ENCODE assay signal across 13 cellular contexts in genomic region chr3:143924522-143925381, GRCh38. TPM values are rescaled to one million over a fixed set of nuclear protein-coding genes. Genes with fewer than 3 reads are reported as not detected.
DNase-seq lines count a peak whose midpoint lies in the region; ATAC-seq and TF ChIP-seq lines count a peak whose summit lies in the region.
"Had no signal": no experiment of that assay in that cellular context is flagged by ENCODE, and none has a peak within 500 bp of the region (broad histone marks: within the 10 kb centered on the region; RNA-seq: fewer than 3 reads in every experiment).

No MANE protein-coding gene starts in this region.

- no peaks in the 10 kb centered on the region for H3K9me2 ChIP-seq in SK-N-SH

- intact Hi-C loops in posterior vena cava (cut with DNase I) = no loop called here

- H3K27me3 Mint-ChIP-seq in naive B cell = no peaks in the 10 kb centered on the region

- peaks cover 0 to 12% (median 4%) of the 10 kb centered on the region in 7 donors for H3K9me3 Mint-ChIP-seq in naive B cell

- 3% methylated on average over 9 of the region's 9 CpGs for WGBS in SK-N-SH (ENCODE audit: low lambda C conversion rate)

- H3K36me3 ChIP-seq in SK-N-SH (replicated peaks in 1 of 2; ENCODE audit: control insufficient read depth in 1 of 2, insufficient read depth in 2 of 2, low read length in 1 of 2) = no peaks in the 10 kb centered on the region
- H3K36me3 ChIP-seq: sigmoid colon had no signal

- no peaks in the 10 kb centered on the region for H3F3A ChIP-seq in SK-N-SH (replicated peaks; ENCODE audit: insufficient read depth)

- H3K9me3 ChIP-seq in SK-N-SH = no peaks in the 10 kb centered on the region
- H3K9me3 ChIP-seq: sigmoid colon had no signal

- no peak for TF ChIP-seq RAD21 in SK-N-SH (IDR thresholded peaks at IDR 0.05; ENCODE audit: low read length)

- CTCF ChIA-PET in SK-N-SH (lab: Yijun Ruan, JAX) = interaction anchor here (1.0 kb wide), 1 partner anchor 14 kb away, joined by 4 read pairs; no protein-coding TSS in a partner anchor

- H2AFZ ChIP-seq in SK-N-SH (ENCODE audit: low read depth) = no peak overlapping the region

- no peaks in the 10 kb centered on the region for H3K79me2 ChIP-seq in SK-N-SH (ENCODE audit: insufficient read depth)

- no peak overlapping the region for H3K4me2 ChIP-seq in SK-N-SH

- H3K36me3 Mint-ChIP-seq in naive B cell = peaks cover 0 to 3% of the 10 kb centered on the region in 2 donors

- H3K9ac ChIP-seq in SK-N-SH = no peak overlapping the region

- no peaks in the 10 kb centered on the region for H3K27me3 ChIP-seq in SK-N-SH (ENCODE audit: insufficient read depth)
- H3K27me3 ChIP-seq: sigmoid colon had no signal

- no peak for TF ChIP-seq CTCF in SK-N-SH (IDR thresholded peaks at IDR 0.05)

- ATAC-seq in GM21576 (IDR thresholded peaks at IDR 0.05; ENCODE audit: unreplicated experiment) (peak; percentile 74), HG03135 (IDR thresholded peaks at IDR 0.05; ENCODE audit: unreplicated experiment) (peak; percentile 69), naive B cell (ENCODE audit: low read depth in 2 of 2) (peak; percentile 76 to 77), left lobe of liver (no peak)
- ATAC-seq: HCT116 had no signal

- DNase-seq in DMS53 (lab: John Stamatoyannopoulos, UW) (peak; percentile 23), DMS53 treated with DMSO at 0.1 percent for 48 hours (lab: John Stamatoyannopoulos, UW; ENCODE audit: unreplicated experiment) (no peak), naive B cell (peak; percentile 44), SK-N-SH (no peak), left lobe of liver (ENCODE audit: low spot score) (no peak), posterior vena cava (ENCODE audit: low spot score) (no peak)
- DNase-seq: KBM-7, NCI-H2171, sigmoid colon had no signal

- peaks cover 67 to 83% (median 74%) of the 10 kb centered on the region in 3 donors for H3K4me1 Mint-ChIP-seq in naive B cell

- H3K4me1 ChIP-seq in SK-N-SH (ENCODE audit: control insufficient read depth in 1 of 2, insufficient read depth in 2 of 2, low read depth in 1 of 2, low read length in 1 of 2) = no peaks in the 10 kb centered on the region
- H3K4me1 ChIP-seq: sigmoid colon had no signal

- TF ChIP-seq EP300 in SK-N-SH (IDR thresholded peaks at IDR 0.05; ENCODE audit: borderline replicate concordance in 1 of 2, low read depth in 1 of 2, low read length in 1 of 2) = no peak

- POLR2A ChIA-PET in SK-N-SH (lab: Yijun Ruan, JAX) = no interaction called here

- no peak overlapping the region for H3K4me3 ChIP-seq in SK-N-SH (ENCODE audit: low read depth in 2 of 2, low read length in 1 of 2)
- H3K4me3 ChIP-seq: sigmoid colon had no signal

- no peaks in the 10 kb centered on the region for H4K20me1 ChIP-seq in SK-N-SH (ENCODE audit: insufficient read depth)

- no peak overlapping the region for H3K27ac ChIP-seq in SK-N-SH (ENCODE audit: low read depth in 2 of 2, low read length in 1 of 2)
- H3K27ac ChIP-seq: 22Rv1, sigmoid colon had no signal

- H3K4me3 Mint-ChIP-seq in naive B cell = peak overlapping the region; percentile 46 to 91 (median 88)

- H3K27ac Mint-ChIP-seq in naive B cell = peak overlapping the region; percentile 89 to 97 (median 93)

TF ChIP-seq in SK-N-SH, 30 proteins besides CTCF, POLR2A, EP300 and RAD21:
- no peak for TF ChIP-seq NFIC (IDR thresholded peaks at IDR 0.05; ENCODE audit: borderline replicate concordance)
- TF ChIP-seq GABPA (IDR thresholded peaks at IDR 0.05; ENCODE audit: low read depth) = no peak
- no peak for TF ChIP-seq RFX5 (IDR thresholded peaks at IDR 0.05; ENCODE audit: low read length)
- no peak for TF ChIP-seq GATA2 (CRISPR knock-in tag; IDR thresholded peaks at IDR 0.05)
- TF ChIP-seq MEF2A (IDR thresholded peaks at IDR 0.05; ENCODE audit: borderline replicate concordance, low read depth) = no peak

RNA-seq across cellular contexts. Expression of gene DIPK2A, which starts 46.9 kb away (rescaled TPM):
- polyA plus RNA-seq in naive B cell (ENCODE audit: low read depth in 6 of 6) (10 to 100 TPM; 16.5 to 34.8 (median 26.6) TPM), SK-N-SH (2012; rRNA removed) (0.03 and 0.06 TPM in 2 replicates)
- 0.08 and 0.10 TPM in 2 replicates for polyA plus RNA-seq in SK-N-SH (2012; cell fraction: cytosol; rRNA removed)
- polyA plus RNA-seq in SK-N-SH (2012; cell fraction: nucleus; rRNA removed) = 0.08 TPM in 1 of 2 replicates, not detected in the other
- total RNA-seq in left lobe of liver (9.5 TPM), posterior vena cava (10 to 100 TPM; 20.3 to 20.8 TPM)

Comparison
In these comparisons a context has a peak if more than half of its experiments do, and no peak if none do; other contexts are left out.
1. DNase-seq: peak in DMS53 (single experiment) and naive B cell (single experiment); none in DMS53 treated with DMSO at 0.1 percent for 48 hours (single experiment), SK-N-SH (single experiment), left lobe of liver (single experiment) and posterior vena cava (single experiment).